Comparison of ENCODE assay signal across 1 cellular context in genomic region chr2:159211447-159212396, GRCh38.
TF ChIP-seq lines count a peak whose summit lies in the region.

No MANE protein-coding gene starts in this region.

TF ChIP-seq in H1, 55 proteins besides CTCF, POLR2A, EP300 and RAD21 (continued from another document):
- no peak for TF ChIP-seq KDM4A (IDR thresholded peaks at IDR 0.05; ENCODE audit: low read depth, low read length, severe bottlenecking)
- peak; percentile 71; the same call in 1 of the 2 replicates for TF ChIP-seq YY1 (IDR thresholded peaks at IDR 0.05; ENCODE audit: low read depth, low read length)
- peak; percentile 41; the same call in 1 of the 2 replicates for TF ChIP-seq POLR2AphosphoS5 (IDR thresholded peaks at IDR 0.05; ENCODE audit: low read depth, low read length)
- TF ChIP-seq CBX8 (IDR thresholded peaks at IDR 0.05; ENCODE audit: borderline replicate concordance, low read depth, low read length) = no peak
- no peak for TF ChIP-seq TAF7 (optimal IDR thresholded peaks at IDR 0.05; ENCODE audit: borderline replicate concordance, low read depth, low read length)
- TF ChIP-seq CREB1 (IDR thresholded peaks at IDR 0.05) = no peak
- no peak for TF ChIP-seq E2F6 (IDR thresholded peaks at IDR 0.05)
- TF ChIP-seq NRF1 (IDR thresholded peaks at IDR 0.05; ENCODE audit: low read depth, low read length) = no peak
- no peak for TF ChIP-seq KDM1A (IDR thresholded peaks at IDR 0.05; ENCODE audit: borderline replicate concordance, low read length)
- TF ChIP-seq JUND (IDR thresholded peaks at IDR 0.05; ENCODE audit: low read length) = no peak
- no peak for TF ChIP-seq SIRT6 (IDR thresholded peaks at IDR 0.05; ENCODE audit: low read length)
- TF ChIP-seq MAFK (IDR thresholded peaks at IDR 0.05; ENCODE audit: low read depth, low read length) = no peak
- 0 out of 2 replicates have a peak, but pooled peaks have one; percentile 41 for TF ChIP-seq USF2 (IDR thresholded peaks at IDR 0.05; ENCODE audit: low read length)
- TF ChIP-seq RBBP5 (IDR thresholded peaks at IDR 0.05; ENCODE audit: borderline replicate concordance, low read depth, low read length) = peak; percentile 27; the same call in 1 of the 2 replicates
- peak; percentile 85 for TF ChIP-seq ASH2L (IDR thresholded peaks at IDR 0.05; ENCODE audit: low read length)
- peak; percentile 67 to 86; a peak in 2 of 4 replicates for TF ChIP-seq HDAC2 (IDR thresholded peaks at IDR 0.05; ENCODE audit: borderline replicate concordance in 1 of 2, low read depth in 2 of 2, low read length in 2 of 2)
- TF ChIP-seq RNF2 (IDR thresholded peaks at IDR 0.05; ENCODE audit: borderline replicate concordance, low read depth, low read length, missing control alignments, poor library complexity, severe bottlenecking) = no peak
- no peak for TF ChIP-seq ZNF274 (IDR thresholded peaks at IDR 0.05; ENCODE audit: borderline replicate concordance, extremely low read depth, low read length)
- TF ChIP-seq BRCA1 (IDR thresholded peaks at IDR 0.05; ENCODE audit: low read depth, low read length) = no peak
- TF ChIP-seq SUZ12 (IDR thresholded peaks at IDR 0.05; ENCODE audit: low read length) = no peak
- peak; percentile 80; the same call in 1 of the 2 replicates for TF ChIP-seq RXRA (IDR thresholded peaks at IDR 0.05; ENCODE audit: insufficient read depth, low read depth, low read length)
- no peak for TF ChIP-seq SIX5 (IDR thresholded peaks at IDR 0.05; ENCODE audit: low read depth, low read length)
- TF ChIP-seq SAP30 (IDR thresholded peaks at IDR 0.05; ENCODE audit: insufficient read depth, insufficient replicate concordance, low read length) = no peak
- TF ChIP-seq TAF1 (IDR thresholded peaks at IDR 0.05; ENCODE audit: low read depth, low read length) = no peak; the same call in 1 of the 2 replicates
- TF ChIP-seq GTF2F1 (IDR thresholded peaks at IDR 0.05; ENCODE audit: borderline replicate concordance, low read depth, low read length) = no peak
- TF ChIP-seq EGR1 (IDR thresholded peaks at IDR 0.05; ENCODE audit: borderline replicate concordance, low read depth, low read length) = no peak
- TF ChIP-seq GABPA (IDR thresholded peaks at IDR 0.05; ENCODE audit: borderline replicate concordance, insufficient read depth, low read length) = no peak
- TF ChIP-seq RFX5 (IDR thresholded peaks at IDR 0.05; ENCODE audit: borderline replicate concordance, low read depth, low read length) = no peak
- peak; percentile 54 for TF ChIP-seq NANOG (IDR thresholded peaks at IDR 0.05; ENCODE audit: insufficient read depth, low read depth, low read length, poor library complexity, severe bottlenecking)
- no peak for TF ChIP-seq SP4 (IDR thresholded peaks at IDR 0.05; ENCODE audit: low read length)
- TF ChIP-seq SP2 (IDR thresholded peaks at IDR 0.05; ENCODE audit: low read length) = no peak
- no peak for TF ChIP-seq BCL11A (IDR thresholded peaks at IDR 0.05; ENCODE audit: low read depth in 2 of 2, low read length in 2 of 2)
- TF ChIP-seq MAX (IDR thresholded peaks at IDR 0.05) = peak; percentile 57
- no peak for TF ChIP-seq CHD7 (IDR thresholded peaks at IDR 0.05; ENCODE audit: insufficient replicate concordance, low read length)
- TF ChIP-seq ATF3 (IDR thresholded peaks at IDR 0.05; ENCODE audit: insufficient read depth, low read depth, low read length) = no peak
- no peak for TF ChIP-seq KDM5A (IDR thresholded peaks at IDR 0.05; ENCODE audit: low read length)
- 0 out of 4 replicates have a peak, but pooled peaks of 1 of the 2 experiments have one; percentile 30 for TF ChIP-seq SIN3A (conservative IDR thresholded peaks at IDR 0.05 in 1 of 2, IDR thresholded peaks at IDR 0.05 in 1 of 2; ENCODE audit: low read depth in 1 of 2, low read length in 2 of 2)
- TF ChIP-seq HDAC6 (IDR thresholded peaks at IDR 0.05; ENCODE audit: low read depth, low read length) = no peak
- no peak for TF ChIP-seq JUN (IDR thresholded peaks at IDR 0.05; ENCODE audit: low read depth, low read length)
- 0 out of 2 replicates have a peak, but pooled peaks have one; percentile 37 for TF ChIP-seq POU5F1 (IDR thresholded peaks at IDR 0.05; ENCODE audit: low read depth, low read length)
- no peak for TF ChIP-seq CHD1 (IDR thresholded peaks at IDR 0.05; ENCODE audit: low read depth, low read length)
- TF ChIP-seq TEAD4 (IDR thresholded peaks at IDR 0.05; ENCODE audit: low read depth, low read length) = peak; percentile 99
- TF ChIP-seq CHD2 (IDR thresholded peaks at IDR 0.05; ENCODE audit: low read length) = no peak
- no peak for TF ChIP-seq TBP (IDR thresholded peaks at IDR 0.05; ENCODE audit: low read depth, low read length)
